1 cellular context compared by ENCODE assay signal in the genomic region with DNA sequence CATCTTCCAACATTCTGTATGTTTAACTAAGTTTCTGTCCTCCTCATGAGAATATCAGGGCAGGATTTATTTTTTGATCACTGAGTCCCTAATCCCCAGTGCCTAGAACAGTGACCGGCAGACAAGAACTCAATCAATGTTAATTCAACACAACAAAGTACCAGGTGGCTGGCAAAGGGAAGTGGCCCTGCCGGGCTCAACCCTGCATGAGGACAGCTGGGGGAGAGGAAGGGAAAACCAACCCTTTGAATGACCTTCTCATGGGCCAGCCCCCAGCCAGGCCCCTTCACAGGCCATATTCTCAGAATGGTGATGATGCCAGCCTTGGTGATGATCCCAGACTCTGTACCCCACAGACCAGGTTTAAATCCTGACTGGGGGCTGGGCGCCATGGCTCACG.
TF ChIP-seq lines count a peak whose summit lies in the region.

No MANE protein-coding gene starts in this region.

TF ChIP-seq in HepG2, 621 proteins besides CTCF, POLR2A, EP300 and RAD21:
- TF ChIP-seq IKZF4 (CRISPR knock-in tag; IDR thresholded peaks at IDR 0.05; ENCODE audit: borderline replicate concordance, low read depth, not compliant biosample characterization) = peak; percentile 13
- TF ChIP-seq ZMAT3 (CRISPR knock-in tag; conservative IDR thresholded peaks at IDR 0.05) = no peak
